8 cellular contexts compared by ENCODE assay signal in genomic region chrX:12814434-12814833, GRCh38. TPM values are rescaled to one million over a fixed set of nuclear protein-coding genes. Genes with fewer than 3 reads are reported as not detected.
DNase-seq lines count a peak whose midpoint lies in the region; ATAC-seq and TF ChIP-seq lines count a peak whose summit lies in the region.

No MANE protein-coding gene starts in this region.

- DNase-seq in activated effector memory CD4-positive, alpha-beta T cell treated with anti-CD3 and anti-CD28 coated beads, Interleukin-2, amount 50 U/mL, for 16 hours, result peak; percentile 62
- DNase-seq in activated effector memory CD4-positive, alpha-beta T cell treated with Interleukin-2 at 50 U/mL for 16 hours, result no peak
- DNase-seq in HCEC 1CT, result peak; percentile 20
- peak; percentile 41 for DNase-seq in astrocyte of the spinal cord (ENCODE audit: low read depth, low spot score)
- DNase-seq in left colon, result peak in 1 of 2 donors; percentile 43
- DNase-seq in type B pancreatic cell (ENCODE audit: extremely low spot score, unreplicated experiment), result no peak
- DNase-seq in testis, result no peak

- H3K27ac ChIP-seq in OCI-LY3 (ENCODE audit: low read length) (no peak overlapping the region), testis (no peak overlapping the region)

- H3K9me3 ChIP-seq in OCI-LY3 (ENCODE audit: insufficient read depth, low read length), result no peaks in the 10 kb centered on the region
- no peaks in the 10 kb centered on the region for H3K9me3 ChIP-seq in testis

- H3K27me3 ChIP-seq in OCI-LY3 (ENCODE audit: low read depth, low read length) (no peaks in the 10 kb centered on the region), testis (no peaks in the 10 kb centered on the region)

- TF ChIP-seq CTCF in OCI-LY3 (IDR thresholded peaks at IDR 0.05; ENCODE audit: low read depth, low read length) (peak; percentile 71), astrocyte of the spinal cord (IDR thresholded peaks at IDR 0.05; ENCODE audit: low read depth, low read length) (peak; percentile 54), type B pancreatic cell (conservative IDR thresholded peaks at IDR 0.05) (peak; percentile 76), testis (IDR thresholded peaks at IDR 0.05) (peak in 1 of 3 experiments; percentile 13)

- no peaks in the 10 kb centered on the region for H3K4me1 Mint-ChIP-seq in type B pancreatic cell (ENCODE audit: unreplicated experiment)

- WGBS in testis, 2 donors, result 32% methylated on average over 4 of the region's 4 CpGs

- H3K4me1 ChIP-seq in OCI-LY3 (ENCODE audit: low read length), result no peaks in the 10 kb centered on the region
- no peaks in the 10 kb centered on the region for H3K4me1 ChIP-seq in testis

- intact Hi-C loops in left colon (cut with DNase I, micrococcal nuclease), result no loop called here
- intact Hi-C loops in testis (cut with DNase I; ENCODE audit: low total_unique reads), result no loop called here

- H2AFZ ChIP-seq in OCI-LY3 (ENCODE audit: low read depth, low read length), result no peak overlapping the region

- H3K79me2 ChIP-seq in OCI-LY3 (ENCODE audit: low read length), result no peaks in the 10 kb centered on the region

- ATAC-seq in left colon, result peak; percentile 70

- in situ Hi-C loops in astrocyte of the spinal cord (cut with HindIII; ENCODE audit: low sequenced_read_pairs), result no loop called here

- H3K4me3 Mint-ChIP-seq in type B pancreatic cell, result no peak overlapping the region

- no peak overlapping the region for H3K4me2 ChIP-seq in OCI-LY3 (ENCODE audit: low read length)

- H3K36me3 Mint-ChIP-seq in type B pancreatic cell, result peaks cover 15% of the 10 kb centered on the region

- no peak overlapping the region for H3K9ac ChIP-seq in OCI-LY3 (ENCODE audit: low read length)

- H3K4me3 ChIP-seq in OCI-LY3 (ENCODE audit: low read length) (no peak overlapping the region), astrocyte of the spinal cord (ENCODE audit: low read depth, low read length) (no peak overlapping the region), testis (no peak overlapping the region)

- no peak for TF ChIP-seq POLR2A in testis (IDR thresholded peaks at IDR 0.05)

- H3K36me3 ChIP-seq in OCI-LY3 (replicated peaks; ENCODE audit: low read depth, low read length) (peaks cover 15% of the 10 kb centered on the region), testis (ENCODE audit: low read depth, missing control alignments) (no peaks in the 10 kb centered on the region)

- H3K27ac Mint-ChIP-seq in type B pancreatic cell, result peak overlapping the region; percentile 18

- no peaks in the 10 kb centered on the region for H3K9me3 Mint-ChIP-seq in type B pancreatic cell

- H4K20me1 ChIP-seq in OCI-LY3 (ENCODE audit: insufficient read depth, low read length), result no peaks in the 10 kb centered on the region

- no peaks in the 10 kb centered on the region for H3K27me3 Mint-ChIP-seq in type B pancreatic cell

RNA-seq across cellular contexts. Expression of gene PRPS2, which starts 23.2 kb away (rescaled TPM):
- 10 to 100 TPM; 45.1 to 57.0 TPM for total RNA-seq in left colon
- 44.0 and 51.7 TPM in 2 replicates for total RNA-seq in type B pancreatic cell (ENCODE audit: low replicate concordance)
- total RNA-seq in testis, result 100 to 1,000 TPM; 331 to 693 TPM
- 224 TPM for polyA plus RNA-seq in testis (ENCODE audit: insufficient read depth, low read depth, low replicate concordance)

RNA-seq across cellular contexts. Expression of gene TLR7, which starts 52.4 kb away (rescaled TPM):
- total RNA-seq in left colon (1 to 10 TPM in 1 of 2 donors, under 1 TPM in 1; 0.27 to 2.0 TPM), type B pancreatic cell (ENCODE audit: low replicate concordance) (0.05 TPM in 1 of 2 replicates, not detected in the other), testis (under 1 TPM; 0.08 to 0.31 TPM)
- polyA plus RNA-seq in testis (ENCODE audit: insufficient read depth, low read depth, low replicate concordance), result 1.3 TPM

Comparison
In these comparisons a context has a peak if more than half of its experiments do, and no peak if none do; other contexts are left out.
1. DNase-seq: peak in activated effector memory CD4-positive, alpha-beta T cell treated with anti-CD3 and anti-CD28 coated beads, Interleukin-2, amount 50 U/mL, for 16 hours (single experiment), HCEC 1CT (single experiment) and astrocyte of the spinal cord (single experiment); none in activated effector memory CD4-positive, alpha-beta T cell treated with Interleukin-2 at 50 U/mL for 16 hours (single experiment), type B pancreatic cell (single experiment) and testis (single experiment).